ENCODE assay signal across 7 cellular contexts in the genomic region with DNA sequence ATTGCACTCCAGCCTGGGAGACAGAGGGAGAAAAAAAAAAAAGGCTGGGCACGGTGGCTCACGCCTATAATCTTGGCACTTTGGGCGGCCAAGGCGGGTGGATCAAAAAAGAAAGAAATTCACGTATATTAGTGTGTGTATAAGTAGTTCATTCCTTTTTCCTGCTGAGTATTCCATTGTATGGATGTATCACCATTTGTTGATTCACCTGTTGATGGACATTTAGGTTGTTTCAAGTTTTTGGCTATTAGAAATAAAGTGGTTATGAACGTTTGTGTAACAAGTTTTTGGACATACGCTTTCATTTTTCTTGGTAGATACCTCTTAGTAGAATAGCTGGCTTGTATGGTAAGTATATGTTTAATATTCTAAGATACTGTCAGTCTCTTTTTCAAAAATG. TPM values are rescaled to one million over a fixed set of nuclear protein-coding genes. Genes with fewer than 3 reads are reported as not detected.
"Had no signal": no experiment of that assay in that cellular context is flagged by ENCODE, and none has a peak within 500 bp of the region (broad histone marks: within the 10 kb centered on the region; RNA-seq: fewer than 3 reads in every experiment).

No MANE protein-coding gene starts in this region.

- H2AFZ ChIP-seq: GM23248 had no signal

- DNase-seq: GM23248, GOT3, H7, IMR-90 had no signal

- H3K4me3 ChIP-seq: GM23248, HAP-1, K562 had no signal

- H3K9me3 ChIP-seq: HAP-1 had no signal

- H3K27ac ChIP-seq: GM23248 had no signal

RNA-seq across cellular contexts. Expression of gene NIM1K, which starts 42.8 kb away (rescaled TPM):
- total RNA-seq: H7, HT-29 had no signal
